11 cellular contexts compared by ENCODE assay signal in the genomic region with DNA sequence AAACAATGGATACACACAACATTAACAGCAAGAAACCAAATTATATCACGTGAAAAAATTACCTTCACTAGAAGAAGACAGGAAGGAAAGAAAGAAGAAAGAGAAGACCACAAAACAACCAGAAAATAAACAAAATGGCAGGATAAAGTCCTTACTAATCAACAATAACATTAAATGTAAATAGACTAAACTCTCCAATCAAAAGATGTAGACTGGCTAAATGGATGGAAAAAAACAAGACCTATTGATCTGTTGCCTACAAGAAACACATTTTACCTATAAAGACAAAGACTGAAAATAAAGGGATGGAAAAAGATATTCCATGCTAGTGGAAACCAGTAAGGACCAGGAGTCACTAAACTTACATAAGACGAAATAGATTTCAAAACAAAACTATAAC.
"Had no signal": no experiment of that assay in that cellular context is flagged by ENCODE, and none has a peak within 500 bp of the region (broad histone marks: within the 10 kb centered on the region; RNA-seq: fewer than 3 reads in every experiment).

No MANE protein-coding gene starts in this region.

- H3K4me2 ChIP-seq: GM23338 had no signal

- DNase-seq: GM23248, GOT3, H7, H9, HCEC 1CT, HFFc6 had no signal

- FAIRE-seq: H1, H54 had no signal

- H3K36me3 ChIP-seq: HAP-1 had no signal

- H3K4me3 ChIP-seq: GM23248, GM23338, HAP-1 had no signal

- H3K27ac ChIP-seq: GM23248 had no signal

- H2AFZ ChIP-seq: GM23248, GM23338 had no signal

- H3K9me3 ChIP-seq: HAP-1 had no signal

- ATAC-seq: GM23338, HCT116 had no signal

- H3K9ac ChIP-seq: GM23248 had no signal

- H3K4me1 ChIP-seq: HAP-1 had no signal
